Comparison of ENCODE assay signal across 8 cellular contexts in the genomic region with DNA sequence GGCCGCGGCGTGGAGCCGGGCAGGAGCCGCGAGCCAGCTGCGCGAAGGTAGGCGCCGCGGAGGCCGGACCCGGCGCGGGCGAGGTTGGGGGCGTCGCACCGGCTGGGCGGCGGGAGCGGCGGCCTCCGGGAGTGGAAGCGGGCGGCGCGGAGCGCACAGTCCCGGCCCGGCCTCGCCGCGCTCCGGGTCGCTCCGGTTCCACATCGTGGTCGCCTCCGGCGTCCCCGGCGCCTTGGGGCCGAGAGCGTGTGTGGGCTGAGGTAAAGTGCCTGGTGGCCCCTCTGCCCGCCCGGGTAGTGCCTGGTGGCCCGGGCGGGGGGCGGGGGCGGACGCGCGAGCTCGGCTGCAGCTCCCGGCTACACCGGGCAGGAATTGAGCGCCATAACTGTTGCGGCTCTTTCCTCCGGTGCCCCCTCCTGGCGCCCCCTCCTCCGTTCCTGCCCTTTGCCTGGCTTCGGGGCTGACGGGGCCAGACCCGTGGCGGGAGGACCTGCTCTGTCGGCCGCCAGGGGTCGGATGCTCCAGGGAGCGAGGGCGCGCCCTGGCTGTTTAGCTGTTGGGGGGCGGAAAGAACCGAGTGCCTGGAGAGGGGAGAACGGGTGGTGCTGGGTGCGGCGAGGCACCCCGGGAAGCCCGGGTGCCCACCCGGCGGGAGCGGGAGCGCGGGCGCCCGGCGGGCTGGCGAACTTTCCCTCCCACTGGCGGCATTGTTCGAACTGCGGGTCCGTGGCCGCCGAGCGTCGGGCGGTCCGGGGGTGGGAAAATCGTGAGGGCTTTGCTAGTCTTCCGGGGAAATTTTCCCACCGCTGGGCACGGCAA. TPM values are rescaled to one million over a fixed set of nuclear protein-coding genes. Genes with fewer than 3 reads are reported as not detected.
DNase-seq lines count a peak whose midpoint lies in the region; ATAC-seq and TF ChIP-seq lines count a peak whose summit lies in the region.

No MANE protein-coding gene starts in this region.

- no peak for TF ChIP-seq POLR2A in suprapubic skin (IDR thresholded peaks at IDR 0.05)

- 0 to 1% methylated on average over 101 to 102 of the region's 102 CpGs for WGBS in ectodermal cell, 2 experiments
- WGBS in suprapubic skin, result 52% methylated on average over 60 of the region's 102 CpGs

- peak overlapping the region; percentile 56; the same call in 1 of the 2 replicates for H2AFZ ChIP-seq in Karpas-422 (ENCODE audit: low read length)

- TF ChIP-seq CTCF in GM13977 (IDR thresholded peaks at IDR 0.05; ENCODE audit: extremely low read depth, insufficient read depth, missing control alignments) (peak; percentile 55), suprapubic skin (IDR thresholded peaks at IDR 0.05) (peak in 1 of 2 donors; percentile 37)

- H3K4me1 ChIP-seq in Karpas-422 (ENCODE audit: low read length), result peaks cover 6% of the 10 kb centered on the region
- no peaks in the 10 kb centered on the region for H3K4me1 ChIP-seq in ectodermal cell (ENCODE audit: control insufficient read depth, insufficient read depth, low read length)
- peaks cover 9% of the 10 kb centered on the region for H3K4me1 ChIP-seq in suprapubic skin

- H3K27me3 ChIP-seq in Karpas-422 (ENCODE audit: low read length) (no peaks in the 10 kb centered on the region), ectodermal cell (ENCODE audit: control insufficient read depth, insufficient read depth, low read length, poor library complexity, severe bottlenecking) (no peaks in the 10 kb centered on the region), suprapubic skin (no peaks in the 10 kb centered on the region)

- no peaks in the 10 kb centered on the region for H3K36me3 ChIP-seq in Karpas-422 (ENCODE audit: insufficient read depth, low read length)
- H3K36me3 ChIP-seq in ectodermal cell (ENCODE audit: control insufficient read depth, insufficient read depth, low read length), result no peaks in the 10 kb centered on the region
- H3K36me3 ChIP-seq in suprapubic skin, result no peaks in the 10 kb centered on the region

- H3K27ac ChIP-seq in Karpas-422 (ENCODE audit: low read length) (no peak overlapping the region), ectodermal cell (ENCODE audit: insufficient read depth, low read depth, low read length, poor library complexity, severe bottlenecking) (peak overlapping the region; percentile 67), suprapubic skin (peak overlapping the region; percentile 71)

- H3K9ac ChIP-seq in Karpas-422 (ENCODE audit: low read length), result peak overlapping the region; percentile 50

- no peaks in the 10 kb centered on the region for H3K9me2 ChIP-seq in Karpas-422 (replicated peaks; ENCODE audit: insufficient read depth, low read length)

- H3K4me3 ChIP-seq in Karpas-422 (ENCODE audit: low read length) (peak overlapping the region; percentile 66), ectodermal cell (ENCODE audit: insufficient read depth, low read depth, low read length) (peak overlapping the region; percentile 70), suprapubic skin (peak overlapping the region; percentile 69)

- no peaks in the 10 kb centered on the region for H3K79me2 ChIP-seq in Karpas-422 (ENCODE audit: low read length)

- in situ Hi-C loops in GM13977 (cut with MboI; ENCODE audit: low pct_unique_long_range_greater_than_20kb, low sequenced_read_pairs, unreplicated experiment), result no loop called here

- no peaks in the 10 kb centered on the region for H3K9me3 ChIP-seq in Karpas-422 (ENCODE audit: low read length)
- H3K9me3 ChIP-seq in ectodermal cell (ENCODE audit: control insufficient read depth, low read length), result no peaks in the 10 kb centered on the region
- H3K9me3 ChIP-seq in suprapubic skin, result no peaks in the 10 kb centered on the region

- TF ChIP-seq EP300 in suprapubic skin (IDR thresholded peaks at IDR 0.05), result no peak

- H3K4me2 ChIP-seq in Karpas-422 (ENCODE audit: low read depth, low read length, poor library complexity, severe bottlenecking), result peak overlapping the region; percentile 67

- H4K20me1 ChIP-seq in Karpas-422 (ENCODE audit: insufficient read depth, low read depth, low read length), result no peaks in the 10 kb centered on the region

- DNase-seq in AG08395 (ENCODE audit: low spot score), result peak; percentile 43
- DNase-seq in GM13977 (ENCODE audit: low spot score), result peak; percentile 74
- DNase-seq in Karpas-422, result peak; percentile 66
- peak; percentile 55 for DNase-seq in UCSD-AML1 (lab: John Stamatoyannopoulos, UW; ENCODE audit: unreplicated experiment)
- peak; percentile 35 for DNase-seq in medulla oblongata (ENCODE audit: extremely low spot score)
- peak in 1 of 2 donors; percentile 66 for DNase-seq in suprapubic skin (ENCODE audit: low spot score in 2 of 2)

- ATAC-seq in GM21717 (IDR thresholded peaks at IDR 0.05; ENCODE audit: unreplicated experiment), result no peak

RNA-seq across cellular contexts. Expression of gene JADE3, which starts 0.7 kb away (rescaled TPM):
- 0.07 and 0.29 TPM in 2 replicates for total RNA-seq in Karpas-422 (2014; rRNA removed; shearing (Covaris generic); ENCODE audit: low replicate concordance)
- polyA plus RNA-seq in ectodermal cell (2013, experiment 1 of 4), result 20.0 TPM
- 20.8 TPM for polyA plus RNA-seq in ectodermal cell (2013, experiment 2 of 4)
- polyA plus RNA-seq in ectodermal cell (2013, experiment 3 of 4), result 13.3 TPM
- polyA plus RNA-seq in ectodermal cell (2013, experiment 4 of 4), result 15.6 TPM
- 1 to 10 TPM; 3.6 to 6.2 (median 5.1) TPM for total RNA-seq in suprapubic skin
